Comparison of ENCODE assay signal across 31 cellular contexts in genomic region chr14:100836961-100837811, GRCh38. TPM values are rescaled to one million over a fixed set of nuclear protein-coding genes. Genes with fewer than 3 reads are reported as not detected.
DNase-seq lines count a peak whose midpoint lies in the region; ATAC-seq, FAIRE-seq and TF ChIP-seq lines count a peak whose summit lies in the region.
"Had no signal": no experiment of that assay in that cellular context is flagged by ENCODE, and none has a peak within 500 bp of the region (broad histone marks: within the 10 kb centered on the region; RNA-seq: fewer than 3 reads in every experiment).

No MANE protein-coding gene starts in this region.

- H3K4me1 ChIP-seq in HEK293 (ENCODE audit: control insufficient read depth, insufficient read depth, low read length), result no peaks in the 10 kb centered on the region
- H3K4me1 ChIP-seq in psoas muscle, result no peaks in the 10 kb centered on the region

- H3K27ac ChIP-seq in HEK293 (ENCODE audit: extremely low read depth, low read depth, low read length) (no peak overlapping the region), psoas muscle (no peak overlapping the region)
- H3K27ac ChIP-seq: brain microvascular endothelial cell, gastroesophageal sphincter, PC-9 had no signal

- CTCF ChIA-PET in HEK293 (lab: Yijun Ruan, JAX), result interaction anchor here (0.6 kb wide), 1 partner anchor 63 kb away, joined by 3 read pairs; no protein-coding TSS in a partner anchor

- ATAC-seq in psoas muscle, result no peak
- ATAC-seq in GM18517 (IDR thresholded peaks at IDR 0.05; ENCODE audit: unreplicated experiment), result no peak
- ATAC-seq: gastroesophageal sphincter; left lobe of liver; stimulated activated naive B cell treated with anti-CD40 and anti-IgM and Interleukin-4, amounts not matched to agents 10 μg/mL and 1 μg/mL and 100 μg/mL, for 72 hours had no signal

- H3K4me3 ChIP-seq in HEK293 (ENCODE audit: low read depth, low read length) (no peak overlapping the region), psoas muscle (no peak overlapping the region)
- H3K4me3 ChIP-seq: dorsolateral prefrontal cortex, gastroesophageal sphincter, PC-9 had no signal

- H3K36me3 ChIP-seq in HEK293 (ENCODE audit: control insufficient read depth in 2 of 2, insufficient read depth in 1 of 2, low read length in 2 of 2) (no peaks in the 10 kb centered on the region), psoas muscle (ENCODE audit: insufficient read depth in 1 of 2, low read depth in 1 of 2) (no peaks in the 10 kb centered on the region)
- H3K36me3 ChIP-seq: gastroesophageal sphincter had no signal

- H3K9me3 ChIP-seq in HEK293 (ENCODE audit: control insufficient read depth, insufficient read depth, low read depth, low read length) (no peaks in the 10 kb centered on the region), psoas muscle (no peaks in the 10 kb centered on the region)
- H3K9me3 ChIP-seq: gastroesophageal sphincter had no signal

- H3K27me3 ChIP-seq in psoas muscle (ENCODE audit: insufficient read depth in 3 of 3, low read length in 2 of 3), result peaks cover 0 to 10% (median 2%) of the 10 kb centered on the region in 3 donors
- H3K27me3 ChIP-seq: brain microvascular endothelial cell had no signal

- 80 to 82% (median 82%) methylated on average over 25 of the region's 25 CpGs for WGBS in psoas muscle, 3 donors

- TF ChIP-seq CTCF in HEK293 (tag by site-specific recombination; IDR thresholded peaks at IDR 0.05) (no peak), psoas muscle (IDR thresholded peaks at IDR 0.05) (no peak), D721Med (IDR thresholded peaks at IDR 0.05; ENCODE audit: insufficient read depth, missing control alignments) (no peak)

- FAIRE-seq in D721Med (lab: Jason Lieb, UNC), result no peak
- FAIRE-seq: endothelial cell of umbilical vein had no signal

- intact Hi-C loops in psoas muscle (cut with DNase I), result no loop called here

- DNase-seq in SHP77 treated with DMSO at 0.1 percent for 48 hours (lab: John Stamatoyannopoulos, UW) (peak; percentile 42), left kidney (ENCODE audit: low read depth, low spot score) (peak; percentile 55), psoas muscle (peak; percentile 13 to 52), D721Med (ENCODE audit: insufficient read length, low spot score) (no peak), medulla oblongata (ENCODE audit: extremely low spot score) (no peak)
- DNase-seq: activated CD4-positive, alpha-beta memory T cell treated with anti-CD3 and anti-CD28 coated beads, Interleukin-2, amount 10 ng/mL, durations not matched to agents 7 days and 5 days; activated CD4-positive, alpha-beta T cell treated with anti-CD3 and anti-CD28 coated beads for 1 hour; activated CD8-positive, alpha-beta memory T cell treated with anti-CD3 and anti-CD28 coated beads, Interleukin-2, amount 50 U/mL, for 4 hours; activated naive CD4-positive, alpha-beta T cell; brain microvascular endothelial cell; C1 segment of cervical spinal cord; DMS79 treated with DMSO at 0.1 percent for 48 hours; dorsolateral prefrontal cortex; GDM1; hypothalamus; immature natural killer cell; NCI-H1694 treated with DMSO at 0.1 percent for 48 hours; NCI-H2171 treated with DMSO at 0.1 percent for 48 hours; NCI-H510A; NK-92 treated with Interleukin-12 subunit alpha and Interleukin-12 subunit beta, amount 100 ng/mL, for 24 hours; PC-9; stimulated activated naive B cell treated with anti-CD40 and anti-IgM and Interleukin-4, amounts not matched to agents 10 μg/mL and 1 μg/mL and 100 μg/mL, for 72 hours; substantia nigra; T-helper 2 cell; trophoblast cell had no signal

- POLR2A ChIA-PET in HEK293 (lab: Yijun Ruan, JAX), result no interaction called here

TF ChIP-seq in HEK293, 187 proteins besides CTCF, POLR2A, EP300 and RAD21:
- TF ChIP-seq ZFHX2 (tag by site-specific recombination; conservative IDR thresholded peaks at IDR 0.05) (peak; percentile 45), ZNF645 (tag by site-specific recombination; IDR thresholded peaks at IDR 0.05) (no peak), EGR2 (tag by site-specific recombination; IDR thresholded peaks at IDR 0.05; ENCODE audit: low read depth) (peak; percentile 39; the same call in 1 of the 2 replicates)
TF ChIP-seq in HEK293: peak in this region for 2.

RNA-seq across cellular contexts. Expression of gene MEG3, which starts 11.3 kb away (rescaled TPM):
- 10 to 100 TPM; 21.8 to 52.6 (median 25.1) TPM for total RNA-seq in psoas muscle
- polyA plus RNA-seq in psoas muscle, result 10 to 100 TPM; 17.8 to 26.9 (median 23.3) TPM
- total RNA-seq: activated CD4-positive, alpha-beta memory T cell treated with anti-CD3 and anti-CD28 coated beads, Interleukin-2, amount 10 ng/mL, durations not matched to agents 7 days and 5 days; PC-9 had no signal
- polyA plus RNA-seq: IgD-negative memory B cell, immature natural killer cell had no signal

Comparison
In these comparisons a context has a peak if more than half of its experiments do, and no peak if none do; other contexts are left out.
1. DNase-seq: peak in SHP77 treated with DMSO at 0.1 percent for 48 hours (single experiment), left kidney (single experiment) and psoas muscle (2 of 2); none in D721Med (single experiment) and medulla oblongata (single experiment).